In genomic region chr11:68121067-68121899, GRCh38 we compare ENCODE assay signal across 8 cellular contexts. TPM values are rescaled to one million over a fixed set of nuclear protein-coding genes. Genes with fewer than 3 reads are reported as not detected.
DNase-seq lines count a peak whose midpoint lies in the region; ATAC-seq and TF ChIP-seq lines count a peak whose summit lies in the region.

Gene CHKA, minus strand, starts transcription at chr11:68121388. Its CDS starts 211 bp downstream, at chr11:68121177.

- no CpG with 5 or more reads among the region's 107 CpGs for WGBS in trophoblast cell (ENCODE audit: extremely low coverage, insufficient coverage, insufficient read length)

- intact Hi-C loops in Right ventricle myocardium superior (cut with DNase I) (loop anchor here (10.0 kb wide), 1 partner anchor 86 kb away; the partner anchor contains the start of genes NDUFS8 and TCIRG1), tibial artery (cut with DNase I; ENCODE audit: low total_unique reads) (loop anchor here (5.0 kb wide), 1 partner anchor 109 kb away; the partner anchor contains the start of gene ALDH3B1)

- H3K4ac ChIP-seq in trophoblast cell (ENCODE audit: low read depth, low read length) = peak within 1 kb of the TSS; percentile 98

- peak within 1 kb of the TSS; percentile 89 for H4K91ac ChIP-seq in trophoblast cell (ENCODE audit: low read depth, low read length)

- H3K4me3 ChIP-seq in GM12875 (ENCODE audit: low read depth, low read length) (peak within 1 kb of the TSS; percentile 83), trophoblast cell (ENCODE audit: low read depth, low read length) (peak within 1 kb of the TSS; percentile 87), tibial artery (peak within 1 kb of the TSS; percentile 67 to 71)

- H2AFZ ChIP-seq in trophoblast cell (ENCODE audit: insufficient read depth, low read length, poor library complexity) = peak within 1 kb of the TSS; percentile 84

- ATAC-seq in HG02642 (IDR thresholded peaks at IDR 0.05; ENCODE audit: poor library complexity, unreplicated experiment) = peak; percentile 89
- peak; percentile 94 for ATAC-seq in activated naive CD8-positive, alpha-beta T cell treated with anti-CD3 and anti-CD28 coated beads, Interleukin-2, amount 50 U/mL, for 24 hours
- peak; percentile 96 for ATAC-seq in Right ventricle myocardium superior (ENCODE audit: poor library complexity)

- H2BK5ac ChIP-seq in trophoblast cell (ENCODE audit: low read depth, low read length, poor library complexity) = peak within 1 kb of the TSS; percentile 84

- peaks cover 26% of the 10 kb centered on the region for H3K4me1 Mint-ChIP-seq in activated naive CD8-positive, alpha-beta T cell treated with anti-CD3 and anti-CD28 coated beads, Interleukin-2, amount 50 U/mL, for 24 hours

- no peaks in the 10 kb centered on the region for H3K27me3 Mint-ChIP-seq in activated naive CD8-positive, alpha-beta T cell treated with anti-CD3 and anti-CD28 coated beads, Interleukin-2, amount 50 U/mL, for 24 hours

- H2BK120ac ChIP-seq in trophoblast cell (ENCODE audit: insufficient read depth, low read length, poor library complexity) = peak within 1 kb of the TSS; percentile 90

- peak within 1 kb of the TSS; percentile 95 for H3K9ac ChIP-seq in trophoblast cell (ENCODE audit: low read length)

- no peaks in the 10 kb centered on the region for H3K27me3 ChIP-seq in trophoblast cell (ENCODE audit: insufficient read depth, low read length)
- H3K27me3 ChIP-seq in tibial artery = no peaks in the 10 kb centered on the region

- peak within 1 kb of the TSS; percentile 88 for H3K18ac ChIP-seq in trophoblast cell (ENCODE audit: low read length)

- H3K14ac ChIP-seq in trophoblast cell (ENCODE audit: low read length) = peak within 1 kb of the TSS; percentile 94

- peak within 1 kb of the TSS; percentile 80 for H4K12ac ChIP-seq in trophoblast cell (ENCODE audit: low read depth, low read length)

- H3K27ac ChIP-seq in trophoblast cell (ENCODE audit: low read depth, low read length) (peak within 1 kb of the TSS; percentile 97), tibial artery (peak within 1 kb of the TSS; percentile 98 to 99)

- H3K79me1 ChIP-seq in trophoblast cell (ENCODE audit: low read length) = peaks cover 23% of the 10 kb centered on the region

- peaks cover 9% of the 10 kb centered on the region for H3K79me2 ChIP-seq in trophoblast cell (ENCODE audit: control insufficient read depth, insufficient read depth, low read length, poor library complexity)

- no peak within 1 kb of the TSS for H3K23ac ChIP-seq in trophoblast cell (ENCODE audit: low read length)

- H3K4me1 ChIP-seq in trophoblast cell (ENCODE audit: control insufficient read depth in 1 of 2, insufficient read depth in 2 of 2, low read length in 2 of 2) (peaks cover 18 to 19% of the 10 kb centered on the region in 2 experiments), tibial artery (peaks cover 0 to 34% (median 18%) of the 10 kb centered on the region in 4 donors)

- peak within 1 kb of the TSS; percentile 72 for H4K8ac ChIP-seq in trophoblast cell (ENCODE audit: low read depth, low read length)

- H3K27ac Mint-ChIP-seq in activated naive CD8-positive, alpha-beta T cell treated with anti-CD3 and anti-CD28 coated beads, Interleukin-2, amount 50 U/mL, for 24 hours = peak within 1 kb of the TSS; percentile 82

- no peak for TF ChIP-seq CTCF in GM12875 (IDR thresholded peaks at IDR 0.05; ENCODE audit: borderline replicate concordance, insufficient read depth, low read depth, low read length)
- TF ChIP-seq CTCF in tibial artery (IDR thresholded peaks at IDR 0.05) = no peak

- peaks cover 3% of the 10 kb centered on the region for H3K9me3 ChIP-seq in trophoblast cell (ENCODE audit: insufficient read depth, low read depth, low read length)
- no peaks in the 10 kb centered on the region for H3K9me3 ChIP-seq in tibial artery

- peak within 1 kb of the TSS; percentile 82 for H2AK5ac ChIP-seq in trophoblast cell (ENCODE audit: low read length)

- H3K36me3 Mint-ChIP-seq in activated naive CD8-positive, alpha-beta T cell treated with anti-CD3 and anti-CD28 coated beads, Interleukin-2, amount 50 U/mL, for 24 hours (ENCODE audit: low read depth) = peaks cover 2% of the 10 kb centered on the region

- H3K36me3 ChIP-seq in trophoblast cell (ENCODE audit: control insufficient read depth in 1 of 2, insufficient read depth in 2 of 2, low read length in 2 of 2) (peaks cover under 1 to 1% of the 10 kb centered on the region in 2 experiments), tibial artery (no peaks in the 10 kb centered on the region)

- H3K4me3 Mint-ChIP-seq in activated naive CD8-positive, alpha-beta T cell treated with anti-CD3 and anti-CD28 coated beads, Interleukin-2, amount 50 U/mL, for 24 hours = peak within 1 kb of the TSS; percentile 83

- no peaks in the 10 kb centered on the region for H3K9me3 Mint-ChIP-seq in activated naive CD8-positive, alpha-beta T cell treated with anti-CD3 and anti-CD28 coated beads, Interleukin-2, amount 50 U/mL, for 24 hours

- H3K4me2 ChIP-seq in trophoblast cell (ENCODE audit: low read length) = peak within 1 kb of the TSS; percentile 91

- peak; percentile 92 for DNase-seq in NCI-H1105 (lab: John Stamatoyannopoulos, UW)
- DNase-seq in SW480 (ENCODE audit: low spot score) = peak; percentile 91
- DNase-seq in activated naive CD8-positive, alpha-beta T cell treated with anti-CD3 and anti-CD28 coated beads, Interleukin-2, amount 50 U/mL, for 24 hours = peak; percentile 94
- peak; percentile 96 for DNase-seq in Right ventricle myocardium superior
- peak; percentile 86 to 91 for DNase-seq in trophoblast cell
- DNase-seq in tibial artery = peak; percentile 91 to 95

- peak within 1 kb of the TSS; percentile 63 for H2BK12ac ChIP-seq in trophoblast cell (ENCODE audit: low read length)

RNA-seq across cellular contexts. Expression of gene CHKA, which starts in this region (rescaled TPM):
- total RNA-seq in Right ventricle myocardium superior = 8.4 TPM
- 26.7 TPM in 2 replicates for polyA plus RNA-seq in trophoblast cell (2013)

Comparison
In these comparisons a context has a peak if more than half of its experiments do, and no peak if none do; other contexts are left out.
1. Peak in every context shown above with its lines: DNase-seq, ATAC-seq, H3K4me3 ChIP-seq and H3K27ac ChIP-seq.